In genomic region chr20:64242797-64243475, GRCh38 we compare ENCODE assay signal across 1 cellular context.
TF ChIP-seq lines count a peak whose summit lies in the region.

No MANE protein-coding gene starts in this region.

TF ChIP-seq in HepG2, 621 proteins besides CTCF, POLR2A, EP300 and RAD21 (continued from another document):
- peak; percentile 26; the same call in 1 of the 2 replicates for TF ChIP-seq ZNF335 (CRISPR knock-in tag; IDR thresholded peaks at IDR 0.05)
- no peak for TF ChIP-seq ZNF709 (CRISPR knock-in tag; IDR thresholded peaks at IDR 0.05)
- TF ChIP-seq ISX (CRISPR knock-in tag; conservative IDR thresholded peaks at IDR 0.05) = no peak
- no peak for TF ChIP-seq SMAD9 (CRISPR knock-in tag; IDR thresholded peaks at IDR 0.05)
- no peak for TF ChIP-seq NFRKB (IDR thresholded peaks at IDR 0.05)
- TF ChIP-seq ZFAT (CRISPR knock-in tag; conservative IDR thresholded peaks at IDR 0.05) = no peak
- no peak for TF ChIP-seq POLR2G (IDR thresholded peaks at IDR 0.05; ENCODE audit: low read depth, low read length)
- no peak for TF ChIP-seq IKZF4 (CRISPR knock-in tag; IDR thresholded peaks at IDR 0.05; ENCODE audit: borderline replicate concordance, low read depth, not compliant biosample characterization)
- peak; percentile 39 for TF ChIP-seq ZNF781 (CRISPR knock-in tag; IDR thresholded peaks at IDR 0.05; ENCODE audit: borderline replicate concordance, not compliant biosample characterization)
- TF ChIP-seq REXO4 (CRISPR knock-in tag; IDR thresholded peaks at IDR 0.05; ENCODE audit: borderline replicate concordance) = no peak
- no peak for TF ChIP-seq RBM22 (optimal IDR thresholded peaks at IDR 0.05; ENCODE audit: low read length)
- no peak for TF ChIP-seq ZNF562 (CRISPR knock-in tag; IDR thresholded peaks at IDR 0.05; ENCODE audit: borderline replicate concordance)
- TF ChIP-seq ZMAT3 (CRISPR knock-in tag; conservative IDR thresholded peaks at IDR 0.05) = 0 out of 2 replicates have a peak, but pooled peaks have one; percentile 66
- TF ChIP-seq ZSCAN31 (CRISPR knock-in tag; IDR thresholded peaks at IDR 0.05; ENCODE audit: low read depth) = 0 out of 2 replicates have a peak, but pooled peaks have one; percentile 29
- no peak; the same call in 1 of the 2 replicates for TF ChIP-seq KMT2A (CRISPR knock-in tag; IDR thresholded peaks at IDR 0.05)
- no peak for TF ChIP-seq REL (CRISPR knock-in tag; conservative IDR thresholded peaks at IDR 0.05)
- TF ChIP-seq MXD4 (CRISPR knock-in tag; IDR thresholded peaks at IDR 0.05) = peak; percentile 65; the same call in 1 of the 2 replicates
- TF ChIP-seq ZNF276 (CRISPR knock-in tag; IDR thresholded peaks at IDR 0.05; ENCODE audit: low read depth) = no peak
- 0 out of 2 replicates have a peak, but pooled peaks have one; percentile 16 for TF ChIP-seq DNMT1 (CRISPR knock-in tag; IDR thresholded peaks at IDR 0.05)
- TF ChIP-seq MAZ (IDR thresholded peaks at IDR 0.05; ENCODE audit: borderline replicate concordance, low read depth, low read length) = no peak
- TF ChIP-seq MAZ (CRISPR knock-in tag; IDR thresholded peaks at IDR 0.05; ENCODE audit: low read depth) = no peak
- TF ChIP-seq FOXJ3 (CRISPR knock-in tag; IDR thresholded peaks at IDR 0.05; ENCODE audit: borderline replicate concordance) = peak; percentile 94
- TF ChIP-seq DMTF1 (CRISPR knock-in tag; IDR thresholded peaks at IDR 0.05) = no peak
- peak; percentile 89 for TF ChIP-seq PITX1 (CRISPR knock-in tag; IDR thresholded peaks at IDR 0.05)
- no peak for TF ChIP-seq ZNF780A (CRISPR knock-in tag; IDR thresholded peaks at IDR 0.05)
- no peak for TF ChIP-seq YEATS4 (CRISPR knock-in tag; IDR thresholded peaks at IDR 0.05; ENCODE audit: borderline replicate concordance)
- TF ChIP-seq TEAD2 (CRISPR knock-in tag; IDR thresholded peaks at IDR 0.05) = 0 out of 2 replicates have a peak, but pooled peaks have one; percentile 45
- no peak for TF ChIP-seq AGO2 (optimal IDR thresholded peaks at IDR 0.05; ENCODE audit: low read depth, low read length)
- no peak for TF ChIP-seq ZNF639 (CRISPR knock-in tag; conservative IDR thresholded peaks at IDR 0.05)
- no peak for TF ChIP-seq MAFK (conservative IDR thresholded peaks at IDR 0.05 in 1 of 2, IDR thresholded peaks at IDR 0.05 in 1 of 2; ENCODE audit: low read length in 2 of 2)
- peak; percentile 31; the same call in 1 of the 2 replicates for TF ChIP-seq ZFY (CRISPR knock-in tag; IDR thresholded peaks at IDR 0.05)
- no peak for TF ChIP-seq GABPA (IDR thresholded peaks at IDR 0.05; ENCODE audit: low read depth, low read length)
- peak; percentile 21; the same call in 1 of the 2 replicates for TF ChIP-seq GABPA (CRISPR knock-in tag; IDR thresholded peaks at IDR 0.05; ENCODE audit: low read depth)
- no peak for TF ChIP-seq TIGD3 (CRISPR knock-in tag; IDR thresholded peaks at IDR 0.05; ENCODE audit: borderline replicate concordance)
- no peak for TF ChIP-seq NONO (IDR thresholded peaks at IDR 0.05)
- peak; percentile 78; the same call in 1 of the 2 replicates for TF ChIP-seq NONO (CRISPR knock-in tag; conservative IDR thresholded peaks at IDR 0.05)
- peak; percentile 78 for TF ChIP-seq HDAC1 (CRISPR knock-in tag; IDR thresholded peaks at IDR 0.05)
- peak; percentile 80; the same call in 1 of the 2 replicates for TF ChIP-seq MIER2 (CRISPR knock-in tag; IDR thresholded peaks at IDR 0.05)
- TF ChIP-seq HOXA9 (CRISPR knock-in tag; IDR thresholded peaks at IDR 0.05; ENCODE audit: borderline replicate concordance) = no peak
- peak; percentile 74; the same call in 1 of the 2 replicates for TF ChIP-seq LCORL (IDR thresholded peaks at IDR 0.05)
- peak; percentile 99 for TF ChIP-seq LCORL (CRISPR knock-in tag; IDR thresholded peaks at IDR 0.05)
- TF ChIP-seq ZSCAN9 (CRISPR knock-in tag; IDR thresholded peaks at IDR 0.05; ENCODE audit: borderline replicate concordance) = no peak; the same call in 1 of the 2 replicates
- peak; percentile 59; the same call in 1 of the 2 replicates for TF ChIP-seq BRD4 (CRISPR knock-in tag; IDR thresholded peaks at IDR 0.05)
- no peak for TF ChIP-seq PAWR (CRISPR knock-in tag; IDR thresholded peaks at IDR 0.05; ENCODE audit: borderline replicate concordance)
- peak; percentile 78; the same call in 1 of the 2 replicates for TF ChIP-seq THAP9 (CRISPR knock-in tag; IDR thresholded peaks at IDR 0.05; ENCODE audit: borderline replicate concordance)
- TF ChIP-seq NR2C2 (CRISPR knock-in tag; IDR thresholded peaks at IDR 0.05; ENCODE audit: borderline replicate concordance) = peak; percentile 86
- no peak for TF ChIP-seq HNRNPL (IDR thresholded peaks at IDR 0.05; ENCODE audit: low read depth, low read length)
- no peak for TF ChIP-seq ADNP (CRISPR knock-in tag; IDR thresholded peaks at IDR 0.05)
- TF ChIP-seq PRMT3 (CRISPR knock-in tag; IDR thresholded peaks at IDR 0.05; ENCODE audit: borderline replicate concordance, low read depth) = no peak
- TF ChIP-seq STAG1 (CRISPR knock-in tag; IDR thresholded peaks at IDR 0.05) = peak; percentile 47
- no peak for TF ChIP-seq KDM5A (IDR thresholded peaks at IDR 0.05; ENCODE audit: borderline replicate concordance, low read length)
- peak; percentile 91 for TF ChIP-seq ZFP36L1 (CRISPR knock-in tag; IDR thresholded peaks at IDR 0.05)
- TF ChIP-seq ZKSCAN1 (IDR thresholded peaks at IDR 0.05; ENCODE audit: low read length) = no peak
- TF ChIP-seq SMARCE1 (IDR thresholded peaks at IDR 0.05; ENCODE audit: borderline replicate concordance) = no peak
- no peak for TF ChIP-seq RAD51 (IDR thresholded peaks at IDR 0.05; ENCODE audit: borderline replicate concordance)
- no peak for TF ChIP-seq E2F5 (CRISPR knock-in tag; conservative IDR thresholded peaks at IDR 0.05)
- peak; percentile 64; the same call in 1 of the 2 replicates for TF ChIP-seq HNF1A (IDR thresholded peaks at IDR 0.05; ENCODE audit: low read depth)
- peak; percentile 77; the same call in 1 of the 2 replicates for TF ChIP-seq HNF1A (CRISPR knock-in tag; IDR thresholded peaks at IDR 0.05; ENCODE audit: borderline replicate concordance)
